ENCODE assay signal across 8 cellular contexts in genomic region chr2:119223521-119224390, GRCh38. TPM values are rescaled to one million over a fixed set of nuclear protein-coding genes. Genes with fewer than 3 reads are reported as not detected.
DNase-seq lines count a peak whose midpoint lies in the region; ATAC-seq and TF ChIP-seq lines count a peak whose summit lies in the region.

TSS of gene STEAP3 (plus strand) at chr2:119223834. CDS start at chr2:119231013, 7,179 bp downstream.

- H3K4me2 ChIP-seq in mammary epithelial cell (ENCODE audit: insufficient read depth, low read depth, low read length) = peak within 1 kb of the TSS; percentile 97

- in situ Hi-C loops in mammary epithelial cell (cut with MboI; ENCODE audit: low sequenced_read_pairs in 2 of 2) = no loop called here

- peak within 1 kb of the TSS; percentile 42 for H3K9ac ChIP-seq in mammary epithelial cell (ENCODE audit: insufficient read depth, low read length)

- DNase-seq in EL (peak; percentile 70), NOMO-1 (lab: John Stamatoyannopoulos, UW; ENCODE audit: unreplicated experiment in 2 of 2) (peak; percentile 84 to 88), mammary epithelial cell (peak; percentile 57), iris pigment epithelial cell (ENCODE audit: low read depth) (peak; percentile 28), NCI-H1694 treated with DMSO at 0.1 percent for 48 hours (lab: John Stamatoyannopoulos, UW) (no peak)

- H3K36me3 ChIP-seq in mammary epithelial cell (ENCODE audit: insufficient read depth, low read length) = no peaks in the 10 kb centered on the region

- H3K9me3 ChIP-seq in mammary epithelial cell (replicated peaks; ENCODE audit: insufficient read depth, low read length) = no peaks in the 10 kb centered on the region

- peaks cover 43% of the 10 kb centered on the region for H3K79me2 ChIP-seq in mammary epithelial cell (ENCODE audit: insufficient read depth, low read length)

- no TSS peak for BruUV-seq in mammary epithelial cell (replicated peaks; lab: Mats Ljungman, UMichigan)

- CTCF ChIA-PET in mammary epithelial cell (lab: Charles Lee; ENCODE audit: low non-redundant PET) = no interaction called here

- H3K4me3 ChIP-seq in mammary epithelial cell (replicated peaks in 1 of 3; ENCODE audit: insufficient read depth in 1 of 3, low read depth in 2 of 3, low read length in 3 of 3) (peak within 1 kb of the TSS; percentile 80 to 84 (median 82)), skin epidermis (peak within 1 kb of the TSS; percentile 38 to 63 (median 48))

- dilution Hi-C loops in mammary epithelial cell (cut with HindIII; ENCODE audit: low sequenced_read_pairs) = no loop called here

- peak in 1 of 2 donors; percentile 9 for TF ChIP-seq CTCF in mammary epithelial cell (conservative IDR thresholded peaks at IDR 0.05 in 1 of 2, IDR thresholded peaks at IDR 0.05 in 1 of 2; ENCODE audit: extremely low read depth in 1 of 2, insufficient read depth in 1 of 2, low read depth in 1 of 2, low read length in 2 of 2)

- under 1% methylated on average over 24 of the region's 89 CpGs for WGBS in mammary epithelial cell (ENCODE audit: low coverage, missing lambda C conversion rate)

- peak within 1 kb of the TSS; percentile 24 for H3K27ac ChIP-seq in mammary epithelial cell (ENCODE audit: insufficient read depth, low read depth, low read length)
- peak within 1 kb of the TSS in 19 of 21 experiments; percentile 10 to 74 (median 52) for H3K27ac ChIP-seq in skin epidermis

- intact Hi-C loops in mammary epithelial cell (cut with micrococcal nuclease) = no loop called here

- H2AFZ ChIP-seq in mammary epithelial cell (ENCODE audit: low read depth, low read length) = peak within 1 kb of the TSS; percentile 89

- H3K27me3 ChIP-seq in mammary epithelial cell (ENCODE audit: insufficient read depth, low read length) = no peaks in the 10 kb centered on the region

- H4K20me1 ChIP-seq in mammary epithelial cell (ENCODE audit: insufficient read depth, low read length) = no peaks in the 10 kb centered on the region

- H3K4me1 ChIP-seq in mammary epithelial cell (ENCODE audit: insufficient read depth, low read length) = peaks cover 20% of the 10 kb centered on the region

- peak; percentile 81 for ATAC-seq in GM19372 (IDR thresholded peaks at IDR 0.05; ENCODE audit: low read depth, unreplicated experiment)
- ATAC-seq in HG03342 (IDR thresholded peaks at IDR 0.05; ENCODE audit: unreplicated experiment) = peak; percentile 68

RNA-seq across cellular contexts. Expression of gene STEAP3, which starts in this region (rescaled TPM):
- total RNA-seq in mammary epithelial cell = 10 to 100 TPM; 28.8 to 35.2 TPM
- polyA plus RNA-seq in mammary epithelial cell = 42.2 TPM
- polyA minus RNA-seq in mammary epithelial cell = 39.5 TPM
